Comparison of ENCODE assay signal across 8 cellular contexts in genomic region chr20:46400828-46401477, GRCh38. TPM values are rescaled to one million over a fixed set of nuclear protein-coding genes. Genes with fewer than 3 reads are reported as not detected.
A peak's percentile ranks its signal among the peaks of the same experiment; 100 is the strongest.
DNase-seq lines count a peak whose midpoint lies in the region; TF ChIP-seq lines count a peak whose summit lies in the region.

No MANE protein-coding gene starts in this region.

- intact Hi-C loops in colonic mucosa (cut with DNase I): no loop called here

- peak; percentile 57 for DNase-seq in EL
- DNase-seq in RPMI7951 (ENCODE audit: low read depth): peak; percentile 46
- no peak for DNase-seq in colonic mucosa
- no peak for DNase-seq in nucleus accumbens (lab: John Stamatoyannopoulos, UW)
- no peak for DNase-seq in ureter (ENCODE audit: low spot score)
- DNase-seq in NCI-H69 (lab: John Stamatoyannopoulos, UW): no peak
- no peak for DNase-seq in T-helper 9 cell

- H3K9ac ChIP-seq in colonic mucosa (ENCODE audit: low read depth in 2 of 2, low read length in 2 of 2): peak overlapping the region in 1 of 2 donors; percentile 24

- peak overlapping the region in 2 of 3 experiments; percentile 64 to 73 for H3K4me3 Mint-ChIP-seq in nephron

- peak overlapping the region; percentile 61 for H3K27ac ChIP-seq in colonic mucosa

- H3K27ac Mint-ChIP-seq in nephron: peak overlapping the region; percentile 91 to 98 (median 93)

- H3K4me1 Mint-ChIP-seq in nephron: peaks cover 68% of the 10 kb centered on the region

- H3K36me3 Mint-ChIP-seq in nephron (ENCODE audit: low read depth): peaks cover 13% of the 10 kb centered on the region

- no peaks in the 10 kb centered on the region for H3K27me3 ChIP-seq in colonic mucosa

- TF ChIP-seq CTCF in colonic mucosa (IDR thresholded peaks at IDR 0.05) (no peak), nephron (IDR thresholded peaks at IDR 0.05; ENCODE audit: unreplicated experiment in 3 of 3) (no peak)

- H3K36me3 ChIP-seq in colonic mucosa: no peaks in the 10 kb centered on the region

- no peaks in the 10 kb centered on the region for H3K9me3 Mint-ChIP-seq in nephron

- no peaks in the 10 kb centered on the region for H3K9me3 ChIP-seq in colonic mucosa

- H3K4me1 ChIP-seq in colonic mucosa: peaks cover 28% of the 10 kb centered on the region

- H3K27me3 Mint-ChIP-seq in nephron (ENCODE audit: low read depth): no peaks in the 10 kb centered on the region

- H3K4me3 ChIP-seq in colonic mucosa: no peak overlapping the region

RNA-seq across cellular contexts. Expression of gene ELMO2, which starts 5.5 kb away (rescaled TPM):
- total RNA-seq in RPMI7951 (2014; rRNA removed; shearing (Covaris generic)): 34.3 and 41.2 TPM in 2 replicates
- 10 to 100 TPM; 20.0 to 24.7 TPM for total RNA-seq in colonic mucosa
- 60.4 TPM for total RNA-seq in ureter

Comparison
In these comparisons a context has a peak if more than half of its experiments do, and no peak if none do; other contexts are left out.
1. DNase-seq: peak in EL (single experiment) and RPMI7951 (single experiment); none in colonic mucosa (single experiment), nucleus accumbens (0 of 56), ureter (single experiment), NCI-H69 (single experiment) and T-helper 9 cell (single experiment).